ENCODE assay signal across 20 cellular contexts in the genomic region with DNA sequence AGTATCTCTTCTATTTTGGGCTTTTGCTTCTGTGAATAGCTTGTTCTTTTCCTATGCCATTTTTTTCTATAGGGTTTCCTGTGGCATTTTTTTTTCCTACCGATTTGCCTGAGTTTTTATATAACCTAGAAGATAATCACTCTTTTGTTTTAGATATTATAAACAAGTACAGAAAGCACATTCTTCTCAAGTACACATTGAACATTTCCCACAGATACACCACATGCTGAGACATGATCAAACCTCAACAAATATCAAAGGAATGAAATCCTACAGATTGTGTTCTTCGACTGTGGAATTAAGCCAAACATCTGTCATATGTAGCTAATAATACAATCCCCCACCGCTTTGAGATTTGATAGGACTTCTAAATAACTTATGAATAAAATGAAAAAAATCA. TPM values are rescaled to one million over a fixed set of nuclear protein-coding genes. Genes with fewer than 3 reads are reported as not detected.
DNase-seq lines count a peak whose midpoint lies in the region; TF ChIP-seq lines count a peak whose summit lies in the region.
"Had no signal": no experiment of that assay in that cellular context is flagged by ENCODE, and none has a peak within 500 bp of the region (broad histone marks: within the 10 kb centered on the region; RNA-seq: fewer than 3 reads in every experiment).

No MANE protein-coding gene starts in this region.

- peak overlapping the region; percentile 29 for H3K9ac ChIP-seq in mammary epithelial cell (ENCODE audit: insufficient read depth, low read length)
- H3K9ac ChIP-seq: BLaER1, KMS-11 had no signal

- no peaks in the 10 kb centered on the region for H3K79me2 ChIP-seq in mammary epithelial cell (ENCODE audit: insufficient read depth, low read length)

- WGBS in mammary epithelial cell (ENCODE audit: low coverage, missing lambda C conversion rate) = 0% methylated on average over 3 of the region's 3 CpGs

- H3K27me3 ChIP-seq in mammary epithelial cell (ENCODE audit: insufficient read depth, low read length) = no peaks in the 10 kb centered on the region
- H3K27me3 ChIP-seq: BLaER1 had no signal

- TF ChIP-seq CTCF in mammary epithelial cell (conservative IDR thresholded peaks at IDR 0.05 in 1 of 2, IDR thresholded peaks at IDR 0.05 in 1 of 2; ENCODE audit: extremely low read depth in 1 of 2, insufficient read depth in 1 of 2, low read depth in 1 of 2, low read length in 2 of 2) = no peak

- CTCF ChIA-PET in mammary epithelial cell (lab: Charles Lee; ENCODE audit: low non-redundant PET) = no interaction called here

- no peaks in the 10 kb centered on the region for H4K20me1 ChIP-seq in mammary epithelial cell (ENCODE audit: insufficient read depth, low read length)
- H4K20me1 ChIP-seq: BLaER1 had no signal

- dilution Hi-C loops in mammary epithelial cell (cut with HindIII; ENCODE audit: low sequenced_read_pairs) = no loop called here

- intact Hi-C loops in mammary epithelial cell (cut with micrococcal nuclease) = no loop called here

- BruUV-seq in mammary epithelial cell (replicated peaks; lab: Mats Ljungman, UMichigan) = no TSS peak

- no peaks in the 10 kb centered on the region for H3K9me3 ChIP-seq in mammary epithelial cell (replicated peaks; ENCODE audit: insufficient read depth, low read length)
- H3K9me3 ChIP-seq: BLaER1 had no signal

- peak overlapping the region; percentile 96 for H3K27ac ChIP-seq in mammary epithelial cell (ENCODE audit: insufficient read depth, low read depth, low read length)
- H3K27ac ChIP-seq: BLaER1, KMS-11, PC-9, SK-N-MC had no signal

- H2AFZ ChIP-seq in mammary epithelial cell (ENCODE audit: low read depth, low read length) = peak overlapping the region; percentile 76
- H2AFZ ChIP-seq: PC-9 had no signal

- no peak overlapping the region for H3K4me3 ChIP-seq in mammary epithelial cell (replicated peaks in 1 of 3; ENCODE audit: insufficient read depth in 1 of 3, low read depth in 2 of 3, low read length in 3 of 3)
- H3K4me3 ChIP-seq: BLaER1, PC-9, SK-N-MC had no signal

- DNase-seq in NCI-H1694 (lab: John Stamatoyannopoulos, UW) (peak; percentile 12), NCI-H1694 treated with DMSO at 0.1 percent for 48 hours (lab: John Stamatoyannopoulos, UW) (no peak), mammary epithelial cell (peak; percentile 92), iris pigment epithelial cell (ENCODE audit: low read depth) (peak; percentile 65), amniotic stem cell (lab: John Stamatoyannopoulos, UW) (no peak), epidermal melanocyte (ENCODE audit: insufficient read length, low spot score) (no peak), Ammon's horn (ENCODE audit: low spot score) (no peak), DMS114 treated with DMSO at 0.1 percent for 48 hours (lab: John Stamatoyannopoulos, UW; ENCODE audit: unreplicated experiment) (no peak)
- DNase-seq: 8988T; CD8-positive, alpha-beta memory T cell; DMS153; NCI-H1092; NCI-H187 treated with DMSO at 0.1 percent for 48 hours; NCI-H446; NCI-H82; PC-9; T-helper 1 cell had no signal

- no peaks in the 10 kb centered on the region for H3K36me3 ChIP-seq in mammary epithelial cell (ENCODE audit: insufficient read depth, low read length)
- H3K36me3 ChIP-seq: BLaER1 had no signal

- in situ Hi-C loops in mammary epithelial cell (cut with MboI; ENCODE audit: low sequenced_read_pairs in 2 of 2) = no loop called here

- H3K4me2 ChIP-seq in mammary epithelial cell (ENCODE audit: insufficient read depth, low read depth, low read length) = peak overlapping the region; percentile 52
- H3K4me2 ChIP-seq: BLaER1, KMS-11, PC-9 had no signal

- peaks cover 39% of the 10 kb centered on the region for H3K4me1 ChIP-seq in mammary epithelial cell (ENCODE audit: insufficient read depth, low read length)
- H3K4me1 ChIP-seq: BLaER1 had no signal

RNA-seq across cellular contexts. Expression of gene FEM1B, which starts 9.1 kb away (rescaled TPM):
- total RNA-seq in mammary epithelial cell = 100 to 1,000 TPM in 1 of 2 donors, 10 to 100 TPM in 1; 86.6 to 105 TPM
- polyA plus RNA-seq in mammary epithelial cell = 51.5 TPM
- polyA minus RNA-seq in mammary epithelial cell = 81.8 TPM

RNA-seq across cellular contexts. Expression of gene CLN6, which starts 38.9 kb away (rescaled TPM):
- 10 to 100 TPM; 18.7 to 40.9 TPM for total RNA-seq in mammary epithelial cell
- polyA plus RNA-seq in mammary epithelial cell = 48.0 TPM
- 86.5 TPM for polyA minus RNA-seq in mammary epithelial cell

Comparison
In these comparisons a context has a peak if more than half of its experiments do, and no peak if none do; other contexts are left out.
1. DNase-seq: peak in NCI-H1694 (single experiment), mammary epithelial cell (single experiment) and iris pigment epithelial cell (single experiment); none in NCI-H1694 treated with DMSO at 0.1 percent for 48 hours (single experiment), amniotic stem cell (single experiment), epidermal melanocyte (single experiment), Ammon's horn (single experiment) and DMS114 treated with DMSO at 0.1 percent for 48 hours (single experiment).